Comparison of ENCODE assay signal across 3 cellular contexts in the genomic region with DNA sequence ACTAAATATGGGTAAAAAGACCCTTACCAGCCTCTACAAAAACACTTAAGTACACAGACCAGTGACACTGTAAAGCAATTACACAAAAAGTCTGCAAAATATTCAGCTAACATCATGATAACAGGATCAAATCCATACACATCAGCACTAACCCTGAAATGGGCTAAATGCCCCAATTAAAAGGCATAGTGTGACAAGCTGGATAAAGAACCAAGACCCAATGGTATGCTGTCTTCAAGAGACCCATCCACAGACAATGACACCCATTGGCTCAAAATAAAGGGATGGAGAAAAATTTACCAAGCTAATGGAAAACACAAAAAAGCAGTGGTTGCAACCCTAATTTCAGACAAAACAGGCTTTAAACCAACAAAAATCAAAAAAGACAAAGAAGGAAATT.
"Had no signal": no experiment of that assay in that cellular context is flagged by ENCODE, and none has a peak within 500 bp of the region (broad histone marks: within the 10 kb centered on the region; RNA-seq: fewer than 3 reads in every experiment).

No MANE protein-coding gene starts in this region.

- ATAC-seq: GM12878 had no signal

- DNase-seq: GDM1, GF-D8 had no signal

- H3K4me3 ChIP-seq: GM12878 had no signal
